ENCODE assay signal across 9 cellular contexts in genomic region chr10:11162828-11163599, GRCh38.
DNase-seq lines count a peak whose midpoint lies in the region; ATAC-seq, FAIRE-seq and TF ChIP-seq lines count a peak whose summit lies in the region.
"Had no signal": no experiment of that assay in that cellular context is flagged by ENCODE, and none has a peak within 500 bp of the region (broad histone marks: within the 10 kb centered on the region; RNA-seq: fewer than 3 reads in every experiment).

No MANE protein-coding gene starts in this region.

- no peak for TF ChIP-seq CTCF in tibial nerve (IDR thresholded peaks at IDR 0.05)

- peak overlapping the region; percentile 62 for H3K27ac ChIP-seq in muscle layer of colon (ENCODE audit: low read depth, low read length)
- H3K27ac ChIP-seq in tibial nerve, result peak overlapping the region; percentile 91 to 95 (median 94)

- H3K36me3 Mint-ChIP-seq in activated naive CD4-positive, alpha-beta T cell treated with anti-CD3 and anti-CD28 coated beads, Interleukin-2, amount 50 U/mL, for 72 hours, result peaks cover 18 to 34% of the 10 kb centered on the region in 2 donors

- H3K9me3 Mint-ChIP-seq in activated naive CD4-positive, alpha-beta T cell treated with anti-CD3 and anti-CD28 coated beads, Interleukin-2, amount 50 U/mL, for 72 hours, result peaks cover 0 to 6% of the 10 kb centered on the region in 2 donors

- peak in 1 of 2 donors; percentile 22 for TF ChIP-seq POLR2A in tibial nerve (IDR thresholded peaks at IDR 0.05)

- H3K9me3 ChIP-seq in muscle layer of colon (ENCODE audit: low read length), result no peaks in the 10 kb centered on the region
- no peaks in the 10 kb centered on the region for H3K9me3 ChIP-seq in tibial nerve

- peak; percentile 69 to 89 for TF ChIP-seq EP300 in tibial nerve (IDR thresholded peaks at IDR 0.05)

- H3K4me1 ChIP-seq in muscle layer of colon (ENCODE audit: insufficient read depth, low read length) (peaks cover 68% of the 10 kb centered on the region), tibial nerve (peaks cover 0 to 74% (median 28%) of the 10 kb centered on the region in 4 donors)

- peaks cover 6% of the 10 kb centered on the region for H3K36me3 ChIP-seq in muscle layer of colon (ENCODE audit: insufficient read depth, low read length)
- H3K36me3 ChIP-seq in tibial nerve, result peaks cover 0 to 2% (median 0%) of the 10 kb centered on the region in 3 donors

- no peak overlapping the region for H3K9ac ChIP-seq in muscle layer of colon (ENCODE audit: low read length)

- peak; percentile 100 for FAIRE-seq in GM18507 (lab: Jason Lieb, UNC)

- peak; percentile 48 for DNase-seq in GM18507 (ENCODE audit: extremely low spot score, insufficient read length, low read depth)
- DNase-seq in RPMI8226, result peak; percentile 85
- DNase-seq in activated naive CD4-positive, alpha-beta T cell treated with anti-CD3 and anti-CD28 coated beads, Interleukin-2, amount 50 U/mL, for 72 hours (ENCODE audit: low spot score in 2 of 2), result peak in 1 of 2 donors; percentile 59
- peak; percentile 30 to 69 for DNase-seq in tibial nerve (ENCODE audit: low spot score in 2 of 2)
- no peak for DNase-seq in NCI-H2196 treated with DMSO at 0.1 percent for 48 hours (lab: John Stamatoyannopoulos, UW; ENCODE audit: unreplicated experiment)
- DNase-seq in DMS114 treated with DMSO at 0.1 percent for 48 hours (lab: John Stamatoyannopoulos, UW; ENCODE audit: unreplicated experiment), result no peak

- WGBS in tibial nerve, 2 donors, result 80 to 86% methylated on average over 10 of the region's 10 CpGs

- peak overlapping the region in 1 of 2 donors; percentile 82 for H3K27ac Mint-ChIP-seq in activated naive CD4-positive, alpha-beta T cell treated with anti-CD3 and anti-CD28 coated beads, Interleukin-2, amount 50 U/mL, for 72 hours

- H3K4me3 ChIP-seq in muscle layer of colon (ENCODE audit: low read depth in 1 of 2, low read length in 2 of 2), result no peak overlapping the region
- H3K4me3 ChIP-seq in tibial nerve, result peak overlapping the region in 1 of 4 donors; percentile 73

- peak; percentile 55 for ATAC-seq in HG02852 (IDR thresholded peaks at IDR 0.05; ENCODE audit: unreplicated experiment)
- ATAC-seq in activated naive CD4-positive, alpha-beta T cell treated with anti-CD3 and anti-CD28 coated beads, Interleukin-2, amount 50 U/mL, for 72 hours, result peak; percentile 56 to 57
- ATAC-seq: HCT116 had no signal

- no peaks in the 10 kb centered on the region for H3K27me3 ChIP-seq in muscle layer of colon (ENCODE audit: control insufficient read depth in 1 of 2, insufficient read depth in 2 of 2, low read length in 2 of 2)
- no peaks in the 10 kb centered on the region for H3K27me3 ChIP-seq in tibial nerve

Comparison
In these comparisons a context has a peak if more than half of its experiments do, and no peak if none do; other contexts are left out.
1. DNase-seq: peak in GM18507 (single experiment), RPMI8226 (single experiment) and tibial nerve (2 of 2); none in NCI-H2196 treated with DMSO at 0.1 percent for 48 hours (single experiment) and DMS114 treated with DMSO at 0.1 percent for 48 hours (single experiment).